Comparison of ENCODE assay signal across 8 cellular contexts in the genomic region with DNA sequence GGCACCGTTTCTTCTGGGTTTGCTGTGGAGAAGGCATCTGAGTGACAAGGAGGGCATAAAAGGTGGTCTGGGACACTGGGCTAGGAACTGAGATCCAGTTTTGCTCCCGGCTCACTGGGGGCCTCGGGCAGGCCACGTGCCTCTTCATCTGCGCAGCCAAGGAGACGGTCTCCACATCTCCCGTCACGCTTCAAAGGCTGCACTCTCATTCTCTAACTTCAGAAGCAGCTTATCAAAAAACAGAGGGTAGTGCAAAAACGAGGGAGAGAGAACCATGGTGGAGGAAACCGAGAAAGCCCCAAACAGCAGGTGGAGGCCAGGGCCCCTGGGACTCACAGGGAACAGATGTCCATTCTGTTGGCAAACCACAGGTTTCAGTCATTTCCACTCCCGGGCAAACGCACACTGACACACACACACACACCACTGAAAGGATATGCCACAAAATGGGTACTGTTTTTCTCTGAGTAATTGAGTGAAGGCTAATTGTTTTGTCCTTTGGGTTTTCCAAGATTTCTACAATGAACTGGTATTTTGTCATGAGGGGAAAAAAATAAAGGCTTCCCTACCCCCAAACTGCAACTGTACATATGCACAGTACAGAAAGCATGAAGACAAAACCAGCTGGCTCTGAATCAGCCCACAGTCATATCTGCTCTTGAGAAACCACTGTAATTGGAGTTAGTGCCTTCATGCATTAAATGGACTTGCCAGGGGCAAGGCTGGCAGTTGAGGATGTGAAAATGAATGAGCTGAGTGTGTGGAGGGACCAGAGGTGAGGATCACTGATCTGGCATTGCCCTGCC.
DNase-seq lines count a peak whose midpoint lies in the region; ATAC-seq, FAIRE-seq and TF ChIP-seq lines count a peak whose summit lies in the region.

No MANE protein-coding gene starts in this region.

- no peaks in the 10 kb centered on the region for H3K27me3 ChIP-seq in thoracic aorta (replicated peaks; ENCODE audit: insufficient read depth)

- intact Hi-C loops in head of caudate nucleus (cut with DNase I), result no loop called here

- no peak for FAIRE-seq in urothelium cell line (lab: Jason Lieb, UNC)

- H3K9me3 ChIP-seq in thoracic aorta, result no peaks in the 10 kb centered on the region

- H3K36me3 ChIP-seq in thoracic aorta, result no peaks in the 10 kb centered on the region

- DNase-seq in NCI-H82 (lab: John Stamatoyannopoulos, UW) (peak; percentile 21), NCI-H82 treated with DMSO at 0.1 percent for 48 hours (lab: John Stamatoyannopoulos, UW; ENCODE audit: unreplicated experiment) (no peak), NCI-H1694 (lab: John Stamatoyannopoulos, UW) (peak; percentile 88), dermis blood vessel endothelial cell (peak; percentile 61), thoracic aorta (ENCODE audit: low spot score) (no peak), urothelium cell line (ENCODE audit: low spot score) (no peak), head of caudate nucleus (no peak)

- no peak overlapping the region for H3K4me3 ChIP-seq in thoracic aorta

- TF ChIP-seq CTCF in thoracic aorta (IDR thresholded peaks at IDR 0.05), result no peak

- H3K27ac ChIP-seq in thoracic aorta, result peak overlapping the region; percentile 19 to 85

- H3K4me1 ChIP-seq in thoracic aorta (ENCODE audit: control insufficient read depth in 1 of 2, low read depth in 2 of 2), result peaks cover 24 to 53% of the 10 kb centered on the region in 2 donors

- ATAC-seq in GM21717 (IDR thresholded peaks at IDR 0.05; ENCODE audit: unreplicated experiment), result peak; percentile 26
- ATAC-seq in thoracic aorta (ENCODE audit: insufficient number of reproducible peaks, low FRiP score, low read depth), result no peak

Comparison
In these comparisons a context has a peak if more than half of its experiments do, and no peak if none do; other contexts are left out.
1. DNase-seq: peak in NCI-H82 (single experiment), NCI-H1694 (single experiment) and dermis blood vessel endothelial cell (single experiment); none in NCI-H82 treated with DMSO at 0.1 percent for 48 hours (single experiment), thoracic aorta (single experiment), urothelium cell line (single experiment) and head of caudate nucleus (0 of 42).